15 cellular contexts compared by ENCODE assay signal in the genomic region with DNA sequence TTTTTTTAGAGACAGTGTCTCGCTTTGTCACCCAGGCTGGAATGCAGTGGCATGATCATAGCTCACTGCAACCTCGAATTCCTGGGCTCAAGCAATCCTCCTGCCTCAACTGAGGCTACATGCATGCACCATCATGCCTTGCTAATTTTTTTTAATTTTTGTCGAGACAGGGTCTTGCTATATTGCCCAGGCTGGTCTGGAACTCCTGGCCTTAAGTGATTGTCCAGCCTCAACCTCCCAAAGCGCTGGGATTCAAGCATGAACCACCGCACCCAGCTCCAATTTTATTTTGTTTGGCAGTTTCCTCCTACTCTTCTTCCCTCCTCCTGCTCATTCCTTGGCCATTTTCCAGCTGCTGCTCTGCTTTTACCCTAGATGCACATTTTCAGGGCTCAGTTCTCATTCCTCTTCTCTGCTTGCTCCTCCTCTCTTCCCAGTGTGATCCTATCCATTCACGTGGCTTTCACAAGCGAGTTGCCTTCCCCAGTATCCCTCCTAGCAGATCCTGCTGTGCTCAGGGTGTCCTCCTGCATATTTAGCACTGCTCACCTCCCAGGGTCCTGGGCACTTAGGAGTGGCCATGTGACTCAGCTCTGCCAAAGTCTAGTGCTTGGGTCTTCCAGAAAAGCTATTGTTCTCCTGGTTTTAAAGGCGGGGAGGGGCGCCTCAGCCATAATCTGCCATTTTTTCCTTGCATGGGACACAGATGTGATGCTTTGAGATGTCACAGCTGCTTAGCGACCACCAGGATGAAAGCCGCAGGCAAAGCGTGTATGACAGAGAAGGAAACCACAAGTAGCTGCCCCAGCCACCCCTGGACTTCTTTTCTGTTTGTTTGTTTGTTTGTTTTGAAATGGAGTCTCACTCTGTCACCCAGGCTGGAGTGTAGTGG. TPM values are rescaled to one million over a fixed set of nuclear protein-coding genes. Genes with fewer than 3 reads are reported as not detected.
A peak's percentile ranks its signal among the peaks of the same experiment; 100 is the strongest.
DNase-seq lines count a peak whose midpoint lies in the region; ATAC-seq and TF ChIP-seq lines count a peak whose summit lies in the region.
"Had no signal": no experiment of that assay in that cellular context is flagged by ENCODE, and none has a peak within 500 bp of the region (broad histone marks: within the 10 kb centered on the region; RNA-seq: fewer than 3 reads in every experiment).

No MANE protein-coding gene starts in this region.

- no peaks in the 10 kb centered on the region for H3K27me3 Mint-ChIP-seq in T-helper 2 cell treated with Interferon-gamma antibody and Interleukin-4, amounts not matched to agents 5 μg/mL and 100 μg/mL, for 36 hours (ENCODE audit: low read depth)
- H3K27me3 Mint-ChIP-seq: activated CD8-positive, alpha-beta T cell treated with anti-CD3 and anti-CD28 coated beads for 36 hours; activated naive CD4-positive, alpha-beta T cell treated with anti-CD3 and anti-CD28 coated beads, Interleukin-2, amount 50 U/mL, for 24 hours had no signal

- H3K4me1 ChIP-seq in gastroesophageal sphincter (peaks cover 0 to 20% (median 4%) of the 10 kb centered on the region in 3 donors), ascending aorta (no peaks in the 10 kb centered on the region)

- H3K4me3 Mint-ChIP-seq in T-helper 2 cell treated with Interferon-gamma antibody and Interleukin-4, amounts not matched to agents 5 μg/mL and 100 μg/mL, for 36 hours: no peak overlapping the region
- H3K4me3 Mint-ChIP-seq: activated CD8-positive, alpha-beta T cell treated with anti-CD3 and anti-CD28 coated beads for 36 hours; activated naive CD4-positive, alpha-beta T cell treated with anti-CD3 and anti-CD28 coated beads, Interleukin-2, amount 50 U/mL, for 24 hours; endodermal cell; T-helper 1 cell treated with Interleukin-12 subunit alpha and Interleukin-12 subunit beta and Interleukin-4 antibody, amounts not matched to agents 30 μg/mL and 1 μg/mL, for 36 hours had no signal

- peaks cover 0 to 57% of the 10 kb centered on the region in 2 donors for H3K36me3 ChIP-seq in gastroesophageal sphincter
- peaks cover 7 to 22% of the 10 kb centered on the region in 2 donors for H3K36me3 ChIP-seq in ascending aorta

- TF ChIP-seq POLR2A in gastroesophageal sphincter (IDR thresholded peaks at IDR 0.05): no peak

- H3K9me3 Mint-ChIP-seq in T-helper 2 cell treated with Interferon-gamma antibody and Interleukin-4, amounts not matched to agents 5 μg/mL and 100 μg/mL, for 36 hours: no peaks in the 10 kb centered on the region
- H3K9me3 Mint-ChIP-seq: activated CD8-positive, alpha-beta T cell treated with anti-CD3 and anti-CD28 coated beads for 36 hours; activated naive CD4-positive, alpha-beta T cell treated with anti-CD3 and anti-CD28 coated beads, Interleukin-2, amount 50 U/mL, for 24 hours; endodermal cell; T-helper 1 cell treated with Interleukin-12 subunit alpha and Interleukin-12 subunit beta and Interleukin-4 antibody, amounts not matched to agents 30 μg/mL and 1 μg/mL, for 36 hours had no signal

- no peaks in the 10 kb centered on the region for H3K36me3 Mint-ChIP-seq in T-helper 2 cell treated with Interferon-gamma antibody and Interleukin-4, amounts not matched to agents 5 μg/mL and 100 μg/mL, for 36 hours (ENCODE audit: low read depth)
- H3K36me3 Mint-ChIP-seq: activated naive CD4-positive, alpha-beta T cell treated with anti-CD3 and anti-CD28 coated beads, Interleukin-2, amount 50 U/mL, for 24 hours had no signal

- H3K27ac Mint-ChIP-seq in T-helper 2 cell treated with Interferon-gamma antibody and Interleukin-4, amounts not matched to agents 5 μg/mL and 100 μg/mL, for 36 hours: peak overlapping the region; percentile 21
- H3K27ac Mint-ChIP-seq: activated CD8-positive, alpha-beta T cell treated with anti-CD3 and anti-CD28 coated beads for 36 hours; activated naive CD4-positive, alpha-beta T cell treated with anti-CD3 and anti-CD28 coated beads, Interleukin-2, amount 50 U/mL, for 24 hours; endodermal cell; T-helper 1 cell treated with Interleukin-12 subunit alpha and Interleukin-12 subunit beta and Interleukin-4 antibody, amounts not matched to agents 30 μg/mL and 1 μg/mL, for 36 hours had no signal

- H3K9me3 ChIP-seq in gastroesophageal sphincter (no peaks in the 10 kb centered on the region), ascending aorta (no peaks in the 10 kb centered on the region)
- H3K9me3 ChIP-seq: mucosa of descending colon had no signal

- intact Hi-C loops in sciatic nerve (cut with DNase I): no loop called here
- intact Hi-C loops in ascending aorta (cut with DNase I): loop anchor here (10.0 kb wide), 1 partner anchor 531 kb away; no protein-coding TSS in a partner anchor

- H3K27ac ChIP-seq in gastroesophageal sphincter: peak overlapping the region in 3 of 4 donors; percentile 71 to 77 (median 74)
- no peak overlapping the region for H3K27ac ChIP-seq in ascending aorta

- ATAC-seq in gastroesophageal sphincter: peak; percentile 71
- ATAC-seq in sciatic nerve: peak; percentile 87
- no peak for ATAC-seq in HG02973 (IDR thresholded peaks at IDR 0.05; ENCODE audit: unreplicated experiment)
- no peak for ATAC-seq in GM19397 (IDR thresholded peaks at IDR 0.05; ENCODE audit: unreplicated experiment)
- ATAC-seq: activated CD8-positive, alpha-beta T cell treated with anti-CD3 and anti-CD28 coated beads for 36 hours; mucosa of descending colon had no signal

- no peak for TF ChIP-seq EP300 in gastroesophageal sphincter (IDR thresholded peaks at IDR 0.05)

- H3K4me1 Mint-ChIP-seq in T-helper 2 cell treated with Interferon-gamma antibody and Interleukin-4, amounts not matched to agents 5 μg/mL and 100 μg/mL, for 36 hours (ENCODE audit: low read depth): no peaks in the 10 kb centered on the region
- H3K4me1 Mint-ChIP-seq: activated naive CD4-positive, alpha-beta T cell treated with anti-CD3 and anti-CD28 coated beads, Interleukin-2, amount 50 U/mL, for 24 hours had no signal

- TF ChIP-seq CTCF in gastroesophageal sphincter (IDR thresholded peaks at IDR 0.05): no peak
- TF ChIP-seq CTCF in ascending aorta (IDR thresholded peaks at IDR 0.05): no peak

- DNase-seq in EH (ENCODE audit: low read depth) (peak; percentile 87), sciatic nerve (ENCODE audit: low spot score) (peak; percentile 74), ascending aorta (ENCODE audit: low spot score in 2 of 2) (no peak), H4 (ENCODE audit: low spot score) (no peak)
- DNase-seq in T-helper 2 cell treated with Interferon-gamma antibody and Interleukin-4, amounts not matched to agents 5 μg/mL and 100 μg/mL, for 36 hours (ENCODE audit: low spot score): no peak
- DNase-seq: activated CD8-positive, alpha-beta T cell treated with anti-CD3 and anti-CD28 coated beads for 36 hours; DND-41; endodermal cell had no signal

- no peak overlapping the region for H3K4me3 ChIP-seq in gastroesophageal sphincter
- no peak overlapping the region for H3K4me3 ChIP-seq in ascending aorta
- H3K4me3 ChIP-seq: mucosa of descending colon, smooth muscle cell had no signal

- 50 to 51% methylated on average over 7 to 10 of the region's 12 CpGs for WGBS in gastroesophageal sphincter (ENCODE audit: low coverage in 1 of 2), 2 donors

- H3K27me3 ChIP-seq in gastroesophageal sphincter: no peaks in the 10 kb centered on the region
- no peaks in the 10 kb centered on the region for H3K27me3 ChIP-seq in ascending aorta

RNA-seq across cellular contexts. Expression of gene PSEN2, which starts 33.6 kb away (rescaled TPM):
- total RNA-seq in gastroesophageal sphincter (10 to 100 TPM; 41.4 to 64.4 (median 42.5) TPM), sciatic nerve (12.5 TPM), ascending aorta (26.5 TPM)
- total RNA-seq in H4 (2014; rRNA removed; shearing (Covaris generic)): 9.5 and 24.2 TPM in 2 replicates

RNA-seq across cellular contexts. Expression of gene COQ8A, which starts 36.0 kb away (rescaled TPM):
- total RNA-seq in gastroesophageal sphincter (10 to 100 TPM; 53.2 to 94.0 (median 80.8) TPM), sciatic nerve (32.4 TPM), ascending aorta (42.4 TPM)
- 7.2 and 8.3 TPM in 2 replicates for total RNA-seq in H4 (2014; rRNA removed; shearing (Covaris generic))

Comparison
In these comparisons a context has a peak if more than half of its experiments do, and no peak if none do; other contexts are left out.
1. DNase-seq: peak in EH (single experiment) and sciatic nerve (single experiment); none in T-helper 2 cell treated with Interferon-gamma antibody and Interleukin-4, amounts not matched to agents 5 μg/mL and 100 μg/mL, for 36 hours (single experiment), ascending aorta (0 of 2) and H4 (single experiment).
2. ATAC-seq: peak in gastroesophageal sphincter (single experiment) and sciatic nerve (single experiment); none in HG02973 (single experiment) and GM19397 (single experiment).
3. H3K27ac ChIP-seq: peak in gastroesophageal sphincter (3 of 4); none in ascending aorta (0 of 2).